In the genomic region with DNA sequence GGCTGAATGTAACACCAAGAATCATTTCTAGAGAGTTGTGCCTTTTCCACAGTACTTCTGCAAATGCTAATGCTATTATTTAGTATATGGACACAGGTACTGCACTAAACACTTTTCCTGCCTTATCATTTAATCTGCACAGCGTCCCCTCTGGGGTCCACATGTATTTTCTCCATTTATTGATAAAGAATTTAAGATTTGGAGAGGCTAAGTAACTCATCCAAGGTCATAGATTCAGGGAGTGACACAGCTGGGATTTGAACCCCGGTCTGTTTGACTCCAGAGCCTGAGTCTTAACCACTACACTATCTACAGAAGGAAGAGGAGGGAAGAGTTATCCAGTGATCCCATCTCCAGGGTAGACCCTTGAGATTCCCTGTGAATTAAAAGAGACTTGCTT, we compare ENCODE assay signal across 17 cellular contexts.
"Had no signal": no experiment of that assay in that cellular context is flagged by ENCODE, and none has a peak within 500 bp of the region (broad histone marks: within the 10 kb centered on the region; RNA-seq: fewer than 3 reads in every experiment).

No MANE protein-coding gene starts in this region.

- H3K27ac ChIP-seq: epithelial cell of prostate, gastroesophageal sphincter, neural progenitor cell, pancreas, thoracic aorta, VCaP had no signal

- H3K36me3 ChIP-seq: gastroesophageal sphincter, left ventricle myocardium inferior, neural progenitor cell, pancreas, thoracic aorta had no signal

- H3K27me3 ChIP-seq: gastroesophageal sphincter, neural progenitor cell, pancreas had no signal

- DNase-seq: activated CD4-positive, alpha-beta T cell treated with anti-CD3 and anti-CD28 coated beads for 36 hours; activated CD8-positive, alpha-beta memory T cell treated with anti-CD3 and anti-CD28 coated beads, Interleukin-2, amount 50 U/mL, for 4 hours; activated CD8-positive, alpha-beta T cell treated with anti-CD3 and anti-CD28 coated beads for 36 hours; activated naive CD8-positive, alpha-beta T cell treated with anti-CD3 and anti-CD28 coated beads, Interleukin-2, amount 10 ng/mL, durations not matched to agents 7 days and 5 days; anterior cingulate cortex; cerebellar nuclear complex; effector memory CD8-positive, alpha-beta T cell; left ventricle myocardium inferior; pancreas; retina; stimulated activated CD4-positive, alpha-beta T cell treated with anti-CD3 and anti-CD28 coated beads, Interleukin-15, amount 100 ng/mL, for 24 hours; stimulated activated CD4-positive, alpha-beta T cell treated with anti-CD3 and anti-CD28 coated beads, Interleukin-4, amount 100 ng/mL, for 24 hours had no signal

- ATAC-seq: activated CD4-positive, alpha-beta T cell treated with anti-CD3 and anti-CD28 coated beads for 36 hours; activated CD8-positive, alpha-beta T cell treated with anti-CD3 and anti-CD28 coated beads for 36 hours; effector memory CD8-positive, alpha-beta T cell; gastroesophageal sphincter had no signal

- H3K4me1 ChIP-seq: neural progenitor cell, pancreas had no signal

- H3K4me3 ChIP-seq: gastroesophageal sphincter, left ventricle myocardium inferior, neural progenitor cell, pancreas, thoracic aorta had no signal

- H3K9me3 ChIP-seq: gastroesophageal sphincter, left ventricle myocardium inferior, pancreas, thoracic aorta had no signal
